1 cellular context compared by ENCODE assay signal in genomic region chr1:21149430-21149861, GRCh38.
TF ChIP-seq lines count a peak whose summit lies in the region.

No MANE protein-coding gene starts in this region.

TF ChIP-seq in HepG2, 621 proteins besides CTCF, POLR2A, EP300 and RAD21 (continued from another document):
- TF ChIP-seq ZGPAT (CRISPR knock-in tag; IDR thresholded peaks at IDR 0.05): no peak
TF ChIP-seq in HepG2: peak in this region for 0.
